Comparison of ENCODE assay signal across 8 cellular contexts in genomic region chr2:219387284-219388126, GRCh38. TPM values are rescaled to one million over a fixed set of nuclear protein-coding genes. Genes with fewer than 3 reads are reported as not detected.
DNase-seq lines count a peak whose midpoint lies in the region; ATAC-seq and TF ChIP-seq lines count a peak whose summit lies in the region.

Gene DNPEP (minus strand): TSS chr2:219387912. CDS start chr2:219387794, 118 bp downstream.

- peaks cover under 1% of the 10 kb centered on the region for H3K27me3 Mint-ChIP-seq in chondrocyte (ENCODE audit: low read depth)

- H3K27ac ChIP-seq in AG04450 (ENCODE audit: low read depth, low read length), result peak within 1 kb of the TSS; percentile 96

- no peaks in the 10 kb centered on the region; the same call in 1 of the 2 replicates for H3K9me3 ChIP-seq in AG04450 (ENCODE audit: control insufficient read depth, insufficient read depth, low read length)

- DNase-seq in AG04450 (ENCODE audit: low read depth, low spot score) (no peak), NCI-H226 (peak; percentile 72), chondrocyte (ENCODE audit: low spot score) (peak; percentile 97), kidney tubule cell (ENCODE audit: low spot score) (peak; percentile 90)
- DNase-seq in activated CD4-positive, alpha-beta T cell treated with anti-CD3 and anti-CD28 coated beads for 24 hours (ENCODE audit: low read depth in 2 of 2), result peak; percentile 91 to 95
- DNase-seq in stimulated activated CD4-positive, alpha-beta T cell treated with anti-CD3 and anti-CD28 coated beads, Interleukin-15, amount 100 ng/mL, for 48 hours (ENCODE audit: low read depth in 2 of 2), result peak; percentile 93 to 94

- peak within 1 kb of the TSS; percentile 97 for H3K27ac Mint-ChIP-seq in chondrocyte (ENCODE audit: unreplicated experiment)

- CTCF ChIA-PET in AG04450 (lab: Charles Lee), result interaction anchor here (0.6 to 6.8 kb wide), 16 partner anchors 9 to 295 kb away, joined by 3 to 61 read pairs (median 4); partner anchors contain the start of gene SPEG

- peaks cover 4% of the 10 kb centered on the region for H3K27me3 ChIP-seq in AG04450 (ENCODE audit: control insufficient read depth, insufficient read depth, low read length)

- peak within 1 kb of the TSS; percentile 91 for H3K4me3 Mint-ChIP-seq in chondrocyte (ENCODE audit: unreplicated experiment)

- peak within 1 kb of the TSS; percentile 90 for H3K4me3 ChIP-seq in AG04450 (ENCODE audit: low read depth, low read length)

- H3K9me3 Mint-ChIP-seq in chondrocyte (ENCODE audit: low read depth), result no peaks in the 10 kb centered on the region

- POLR2A ChIA-PET in AG04450 (lab: Yijun Ruan, JAX), result interaction anchor here (0.6 to 1.5 kb wide), 11 partner anchors 11 to 258 kb away, joined by 3 to 14 read pairs (median 5); partner anchors contain the start of genes DNAJB2, GMPPA and PTPRN

- H3K4me1 Mint-ChIP-seq in chondrocyte (ENCODE audit: low read depth), result peaks cover 14% of the 10 kb centered on the region

- ATAC-seq in GM18861 (IDR thresholded peaks at IDR 0.05; ENCODE audit: unreplicated experiment) (peak; percentile 43), HG03066 (IDR thresholded peaks at IDR 0.05; ENCODE audit: low read depth, unreplicated experiment) (peak; percentile 67)

- H3K36me3 Mint-ChIP-seq in chondrocyte (ENCODE audit: low read depth), result peaks cover 10% of the 10 kb centered on the region

- TF ChIP-seq CTCF in AG04450 (IDR thresholded peaks at IDR 0.05; ENCODE audit: low read depth, low read length) (no peak), chondrocyte (IDR thresholded peaks at IDR 0.05) (peak; percentile 18)

RNA-seq across cellular contexts. Expression of gene DNPEP, which starts in this region (rescaled TPM):
- polyA plus RNA-seq in AG04450 (2011; rRNA removed), result 41.5 and 71.2 TPM in 2 replicates
- 48.2 and 81.9 TPM in 2 replicates for polyA minus RNA-seq in AG04450 (2011; rRNA and poly(A)+ RNA removed)
- 42.3 to 47.9 TPM (median 43.5 TPM) in 3 replicates for total RNA-seq in chondrocyte
